ENCODE assay signal across 9 cellular contexts in genomic region chr1:26363549-26364448, GRCh38. TPM values are rescaled to one million over a fixed set of nuclear protein-coding genes. Genes with fewer than 3 reads are reported as not detected.
DNase-seq lines count a peak whose midpoint lies in the region; ATAC-seq and TF ChIP-seq lines count a peak whose summit lies in the region.
"Had no signal": no experiment of that assay in that cellular context is flagged by ENCODE, and none has a peak within 500 bp of the region (broad histone marks: within the 10 kb centered on the region; RNA-seq: fewer than 3 reads in every experiment).

No MANE protein-coding gene starts in this region.

- H3K9me2 ChIP-seq in PC-3 (replicated peaks; ENCODE audit: low read length) = no peaks in the 10 kb centered on the region

- no peaks in the 10 kb centered on the region for H3K36me3 ChIP-seq in CD8-positive, alpha-beta memory T cell (ENCODE audit: insufficient read depth, low read length)
- H3K36me3 ChIP-seq in PC-3 (ENCODE audit: low read depth, low read length) = no peaks in the 10 kb centered on the region
- H3K36me3 ChIP-seq in esophagus squamous epithelium = no peaks in the 10 kb centered on the region

- CTCF ChIA-PET in CD8-positive, alpha-beta memory T cell (lab: Charles Lee) = interaction anchor here (0.6 to 8.1 kb wide), 37 partner anchors 8 to 194 kb away, joined by 3 to 144 read pairs (median 4); partner anchors contain the start of genes CRYBG2, SH3BGRL3 and ZNF593
- CTCF ChIA-PET in PC-3 (lab: Charles Lee) = interaction anchor here (0.6 kb wide), 1 partner anchor 28 kb away, joined by 4 read pairs; no protein-coding TSS in a partner anchor

- H3K4me1 ChIP-seq in CD8-positive, alpha-beta memory T cell (ENCODE audit: insufficient read depth, low read length) = peaks cover 46% of the 10 kb centered on the region
- peaks cover 5% of the 10 kb centered on the region; the same call in 1 of the 2 replicates for H3K4me1 ChIP-seq in PC-3 (ENCODE audit: insufficient read depth, low read length)
- peaks cover 12 to 35% (median 15%) of the 10 kb centered on the region in 3 donors for H3K4me1 ChIP-seq in esophagus squamous epithelium

- ATAC-seq in HG02798 (IDR thresholded peaks at IDR 0.05; ENCODE audit: poor library complexity, unreplicated experiment) = peak; percentile 62
- ATAC-seq in PC-3 = peak; percentile 83
- ATAC-seq in natural killer cell = peak; percentile 85 to 88 (median 86)

- no peaks in the 10 kb centered on the region for H3K9me3 ChIP-seq in CD8-positive, alpha-beta memory T cell (ENCODE audit: low read length)
- H3K9me3 ChIP-seq in PC-3 (ENCODE audit: low read length) (no peaks in the 10 kb centered on the region), esophagus squamous epithelium (no peaks in the 10 kb centered on the region)

- no peak overlapping the region for H2AFZ ChIP-seq in PC-3 (ENCODE audit: low read length)

- peaks cover 14% of the 10 kb centered on the region for H3K27me3 ChIP-seq in CD8-positive, alpha-beta memory T cell (ENCODE audit: insufficient read depth, low read length, poor library complexity, severe bottlenecking)
- no peaks in the 10 kb centered on the region for H3K27me3 ChIP-seq in PC-3 (ENCODE audit: low read length)
- peaks cover 3 to 85% (median 8%) of the 10 kb centered on the region in 4 donors for H3K27me3 ChIP-seq in esophagus squamous epithelium

- no peak for TF ChIP-seq POLR2A in esophagus squamous epithelium (IDR thresholded peaks at IDR 0.05)

- no peak overlapping the region for H3K27ac ChIP-seq in CD8-positive, alpha-beta memory T cell (ENCODE audit: low read depth, low read length)
- H3K27ac ChIP-seq in PC-3 (ENCODE audit: low read length) = no peak overlapping the region
- no peak overlapping the region for H3K27ac ChIP-seq in esophagus squamous epithelium

- intact Hi-C loops in PC-3 (cut with micrococcal nuclease) (loop anchor here (1.0 kb wide), 1 partner anchor 28 kb away; no protein-coding TSS in a partner anchor), esophagus squamous epithelium (cut with DNase I) (no loop called here), natural killer cell (cut with micrococcal nuclease) (loop anchor here (10.0 kb wide), 1 partner anchor 51 kb away; the partner anchor contains the start of gene LIN28A)

- H3K4me3 ChIP-seq in CD8-positive, alpha-beta memory T cell (ENCODE audit: low read length) = no peak overlapping the region
- H3K4me3 ChIP-seq in PC-3 (ENCODE audit: low read length) (no peak overlapping the region), esophagus squamous epithelium (no peak overlapping the region)

- H4K20me1 ChIP-seq in PC-3 (ENCODE audit: low read length) = no peaks in the 10 kb centered on the region

- H3K27ac Mint-ChIP-seq in CD8-positive, alpha-beta memory T cell = peak overlapping the region in 5 of 8 donors; percentile 18 to 59 (median 32)
- H3K27ac Mint-ChIP-seq in natural killer cell = peak overlapping the region in 1 of 2 donors; percentile 31

- H3K79me2 ChIP-seq in PC-3 (ENCODE audit: low read length) = no peaks in the 10 kb centered on the region

- peak; percentile 75 to 87 (median 78) for DNase-seq in CD8-positive, alpha-beta memory T cell
- DNase-seq in PC-3 (peak; percentile 80), activated T-cell treated with anti-CD3 and anti-CD28 coated beads for 4 hours (peak; percentile 82), esophagus squamous epithelium (lab: John Stamatoyannopoulos, UW) (no peak), natural killer cell (peak; percentile 80), NCI-H2029 treated with DMSO at 0.1 percent for 48 hours (lab: John Stamatoyannopoulos, UW) (no peak)
- DNase-seq in stimulated activated naive CD4-positive, alpha-beta T cell treated with Interleukin-2 at 50 U/mL for 16 hours (lab: John Stamatoyannopoulos, UW) = peak; percentile 76

- POLR2A ChIA-PET in CD8-positive, alpha-beta memory T cell (lab: Charles Lee) = interaction anchor here (0.6 to 1.6 kb wide), 5 partner anchors 10 to 88 kb away, joined by 3 to 6 read pairs (median 3); partner anchors contain the start of gene CD52
- POLR2A ChIA-PET in PC-3 (lab: Charles Lee; ENCODE audit: unreplicated experiment) = interaction anchor here (0.6 kb wide), 1 partner anchor 10 kb away, joined by 3 read pairs; no protein-coding TSS in a partner anchor

- H3K4me2 ChIP-seq in PC-3 (ENCODE audit: low read length) = peak overlapping the region; percentile 7; the same call in 1 of the 2 replicates

- H3K36me3 Mint-ChIP-seq in CD8-positive, alpha-beta memory T cell = peaks cover 0 to 4% (median 2%) of the 10 kb centered on the region in 3 donors
- H3K36me3 Mint-ChIP-seq in natural killer cell = no peaks in the 10 kb centered on the region

- H3F3A ChIP-seq in PC-3 (ENCODE audit: low read length, unreplicated experiment) = no peaks in the 10 kb centered on the region

- WGBS in esophagus squamous epithelium, 2 donors = 43 to 45% methylated on average over 17 to 19 of the region's 26 CpGs

- H3K4me1 Mint-ChIP-seq in CD8-positive, alpha-beta memory T cell = peaks cover 60 to 84% (median 66%) of the 10 kb centered on the region in 3 donors
- peaks cover 42 to 48% of the 10 kb centered on the region in 2 donors for H3K4me1 Mint-ChIP-seq in natural killer cell

- H3K9ac ChIP-seq in PC-3 (ENCODE audit: low read length) = no peak overlapping the region

- TF ChIP-seq CTCF in PC-3 (conservative IDR thresholded peaks at IDR 0.05; ENCODE audit: low read depth, low read length) = peak; percentile 98
- peak; percentile 83 to 97 (median 88) for TF ChIP-seq CTCF in esophagus squamous epithelium (IDR thresholded peaks at IDR 0.05)
- TF ChIP-seq CTCF in natural killer cell (IDR thresholded peaks at IDR 0.05) = peak; percentile 99

- no peaks in the 10 kb centered on the region for H3K9me3 Mint-ChIP-seq in CD8-positive, alpha-beta memory T cell
- H3K9me3 Mint-ChIP-seq in natural killer cell = no peaks in the 10 kb centered on the region
- H3K9me3 Mint-ChIP-seq: IgD-negative memory B cell had no signal

- peaks cover 11 to 25% of the 10 kb centered on the region in 2 donors for H3K27me3 Mint-ChIP-seq in CD8-positive, alpha-beta memory T cell
- H3K27me3 Mint-ChIP-seq in natural killer cell (ENCODE audit: low read depth in 2 of 2) = peaks cover 56 to 61% of the 10 kb centered on the region in 2 donors

- H3K4me3 Mint-ChIP-seq in CD8-positive, alpha-beta memory T cell = peak overlapping the region in 5 of 7 donors; percentile 4 to 72 (median 61)
- no peak overlapping the region for H3K4me3 Mint-ChIP-seq in natural killer cell

- BruUV-seq in PC-3 (replicated peaks; lab: Mats Ljungman, UMichigan) = no TSS peak

RNA-seq across cellular contexts. Expression of gene ZNF683, which starts 8.8 kb away (rescaled TPM):
- total RNA-seq in CD8-positive, alpha-beta memory T cell = 1 to 10 TPM; 2.4 to 2.7 TPM
- 205 TPM for polyA plus RNA-seq in CD8-positive, alpha-beta memory T cell
- total RNA-seq in PC-3 (2014; rRNA removed) (not detected in 2 replicates), esophagus squamous epithelium (under 1 TPM in 2 of 4 donors, not detected in 2; 0.26 to 0.95 TPM), natural killer cell (10 to 100 TPM in 2 of 3 donors, 1 to 10 TPM in 1; 9.6 to 38.2 (median 19.7) TPM)

RNA-seq across cellular contexts. Expression of gene CRYBG2, which starts 9.9 kb away (rescaled TPM):
- total RNA-seq in CD8-positive, alpha-beta memory T cell = 1 to 10 TPM in 1 of 2 experiments, under 1 TPM in 1; 0.85 to 1.3 TPM
- polyA plus RNA-seq in CD8-positive, alpha-beta memory T cell = 1.9 TPM
- total RNA-seq in PC-3 (2014; rRNA removed) = 15.3 and 16.1 TPM in 2 replicates
- total RNA-seq in esophagus squamous epithelium = 100 to 1,000 TPM in 3 of 4 donors, 10 to 100 TPM in 1; 35.8 to 305 (median 122) TPM
- 1 to 10 TPM; 2.5 to 5.8 (median 3.2) TPM for total RNA-seq in natural killer cell

RNA-seq across cellular contexts. Expression of gene CD52, which starts 46.0 kb away (rescaled TPM):
- total RNA-seq in CD8-positive, alpha-beta memory T cell = 100 to 1,000 TPM; 355 to 388 TPM
- polyA plus RNA-seq in CD8-positive, alpha-beta memory T cell = 7,622 TPM
- total RNA-seq in PC-3 (2014; rRNA removed) (not detected in 2 replicates), esophagus squamous epithelium (10 to 100 TPM in 2 of 4 donors, 1 to 10 TPM in 2; 1.9 to 22.1 (median 9.4) TPM), natural killer cell (100 to 1,000 TPM; 454 to 485 (median 482) TPM)

RNA-seq across cellular contexts. Expression of gene LIN28A, which starts 46.8 kb away (rescaled TPM):
- not detected for total RNA-seq in CD8-positive, alpha-beta memory T cell
- polyA plus RNA-seq in CD8-positive, alpha-beta memory T cell = not detected
- not detected in 2 replicates for total RNA-seq in PC-3 (2014; rRNA removed)
- not detected for total RNA-seq in esophagus squamous epithelium
- total RNA-seq in natural killer cell = not detected
- polyA plus RNA-seq: IgD-negative memory B cell had no signal

RNA-seq across cellular contexts. Expression of gene UBXN11, which starts 57.4 kb away (rescaled TPM):
- 10 to 100 TPM; 35.2 to 35.8 TPM for total RNA-seq in CD8-positive, alpha-beta memory T cell
- 14.3 TPM for polyA plus RNA-seq in CD8-positive, alpha-beta memory T cell
- total RNA-seq in PC-3 (2014; rRNA removed) = 19.4 and 24.6 TPM in 2 replicates
- total RNA-seq in esophagus squamous epithelium = 1 to 10 TPM; 3.2 to 9.2 (median 3.7) TPM
- 10 to 100 TPM; 22.7 to 32.0 (median 31.7) TPM for total RNA-seq in natural killer cell

Comparison
In these comparisons a context has a peak if more than half of its experiments do, and no peak if none do; other contexts are left out.
1. DNase-seq: peak in CD8-positive, alpha-beta memory T cell (5 of 5), PC-3 (single experiment), activated T-cell treated with anti-CD3 and anti-CD28 coated beads for 4 hours (single experiment), natural killer cell (single experiment) and stimulated activated naive CD4-positive, alpha-beta T cell treated with Interleukin-2 at 50 U/mL for 16 hours (single experiment); none in esophagus squamous epithelium (single experiment) and NCI-H2029 treated with DMSO at 0.1 percent for 48 hours (single experiment).
2. RNA of gene CD52, which starts 46.0 kb away (total RNA-seq): 454 to 485 TPM in natural killer cell and 355 to 388 TPM in CD8-positive, alpha-beta memory T cell; 1.9 to 22.1 TPM in esophagus squamous epithelium and not detected in PC-3; every median in the first group is over 10 times any median in the second.
3. Peak in every context shown above with its lines, with median percentiles within 50 percentile points of each other: ATAC-seq and CTCF ChIP-seq.